ENCODE assay signal across 8 cellular contexts in the genomic region with DNA sequence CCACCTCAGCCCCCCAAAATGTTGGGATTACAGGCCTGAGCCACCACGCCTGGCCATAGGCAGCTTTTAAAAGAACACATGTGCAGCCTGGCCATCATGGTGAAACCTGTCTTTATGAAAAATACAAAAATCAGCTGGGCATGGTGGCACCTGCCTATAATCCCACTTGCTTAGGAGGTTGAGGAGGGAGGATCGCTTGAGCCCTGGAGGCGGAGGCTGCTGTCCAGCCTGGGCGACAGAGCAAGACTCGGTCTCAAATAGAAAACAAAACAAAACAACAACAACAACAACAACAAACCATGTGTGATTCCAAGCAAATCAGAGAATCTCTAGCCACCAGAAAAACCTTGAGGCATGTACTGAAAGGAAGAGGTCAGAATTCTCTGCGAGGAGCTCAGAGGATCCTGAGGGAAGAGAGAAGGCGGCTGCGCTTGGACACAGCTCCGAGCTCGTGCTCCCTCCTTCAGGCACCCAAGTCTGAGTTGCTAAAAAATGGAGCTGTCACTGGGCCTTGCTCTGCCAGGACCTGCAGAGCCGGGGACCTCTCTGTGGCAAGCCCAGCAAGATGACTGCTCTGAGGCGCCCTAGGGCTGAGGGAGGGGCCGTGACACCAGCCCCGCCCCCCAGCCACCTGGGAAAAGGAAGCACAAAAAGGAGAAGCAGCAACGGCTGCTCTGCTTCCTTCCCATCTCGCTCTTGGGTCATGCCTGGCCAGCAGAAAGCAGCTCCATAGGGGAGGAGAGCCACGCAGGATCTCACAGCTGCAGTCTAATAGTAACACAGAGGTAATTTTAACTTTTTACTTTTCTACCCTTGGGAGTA. TPM values are rescaled to one million over a fixed set of nuclear protein-coding genes. Genes with fewer than 3 reads are reported as not detected.
DNase-seq lines count a peak whose midpoint lies in the region; ATAC-seq and TF ChIP-seq lines count a peak whose summit lies in the region.

A gene (plus strand): TSS at position 677 of the 822 bp plus-strand sequence. CDS start 1,941 bp downstream, outside the sequence.

- ATAC-seq in GM21786 (IDR thresholded peaks at IDR 0.05; ENCODE audit: unreplicated experiment) (peak; percentile 95), Right ventricle myocardium inferior (peak; percentile 43)

- H3K36me3 ChIP-seq in GM06990 (ENCODE audit: control insufficient read depth, insufficient read depth, low read length) (peaks cover 3% of the 10 kb centered on the region), MM.1S (replicated peaks; ENCODE audit: insufficient read depth, low read length) (no peaks in the 10 kb centered on the region), smooth muscle cell (ENCODE audit: low read depth) (no peaks in the 10 kb centered on the region)

- TF ChIP-seq CTCF in GM06990 (IDR thresholded peaks at IDR 0.05; ENCODE audit: insufficient read depth, low read length, poor library complexity, severe bottlenecking) (no peak), MM.1S (IDR thresholded peaks at IDR 0.05; ENCODE audit: low read length) (no peak), smooth muscle cell (IDR thresholded peaks at IDR 0.05; ENCODE audit: borderline replicate concordance, insufficient read depth, poor library complexity, severe bottlenecking) (no peak)

- H3K27me3 ChIP-seq in GM06990 (replicated peaks; ENCODE audit: control insufficient read depth, insufficient read depth, low read length) (no peaks in the 10 kb centered on the region), MM.1S (replicated peaks; ENCODE audit: insufficient read depth, low read length) (no peaks in the 10 kb centered on the region), smooth muscle cell (ENCODE audit: low read depth) (no peaks in the 10 kb centered on the region)

- H3K9me2 ChIP-seq in MM.1S (replicated peaks; ENCODE audit: insufficient read depth, low read length) = no peaks in the 10 kb centered on the region

- H3K27ac ChIP-seq in MM.1S (ENCODE audit: low read length) (no peak within 1 kb of the TSS), smooth muscle cell (ENCODE audit: low read depth) (no peak within 1 kb of the TSS)

- WGBS in smooth muscle cell (ENCODE audit: low lambda C conversion rate) = 60% methylated on average over 17 of the region's 17 CpGs

- H3F3A ChIP-seq in MM.1S (ENCODE audit: insufficient read depth, low read length) = no peaks in the 10 kb centered on the region
- H3F3A ChIP-seq in smooth muscle cell (ENCODE audit: low read depth) = no peaks in the 10 kb centered on the region

- H3K9ac ChIP-seq in MM.1S (ENCODE audit: low read length) (peak within 1 kb of the TSS; percentile 16; the same call in 1 of the 2 replicates), smooth muscle cell (ENCODE audit: low read depth) (no peak within 1 kb of the TSS)

- DNase-seq in GM06990 (ENCODE audit: extremely low read depth, insufficient read length) = peak; percentile 88
- DNase-seq in MM.1S = peak; percentile 30
- DNase-seq in activated CD8-positive, alpha-beta memory T cell treated with anti-CD3 and anti-CD28 coated beads for 4 hours (ENCODE audit: low read depth in 2 of 2) = peak; percentile 16 to 19
- DNase-seq in Right ventricle myocardium inferior (ENCODE audit: missing footprints) = peak; percentile 93
- no peak for DNase-seq in smooth muscle cell (lab: John Stamatoyannopoulos, UW; ENCODE audit: unreplicated experiment)
- no peak for DNase-seq in kidney glomerular epithelial cell (lab: John Stamatoyannopoulos, UW)
- DNase-seq in NCI-H1105 (lab: John Stamatoyannopoulos, UW) = no peak

- H3K4me2 ChIP-seq in MM.1S (ENCODE audit: low read depth, low read length) = peak within 1 kb of the TSS; percentile 49; the same call in 1 of the 2 replicates
- no peak within 1 kb of the TSS for H3K4me2 ChIP-seq in smooth muscle cell

- intact Hi-C loops in Right ventricle myocardium inferior (cut with DNase I) = no loop called here

- no peaks in the 10 kb centered on the region for H3K9me3 ChIP-seq in MM.1S (replicated peaks; ENCODE audit: insufficient read depth, low read length)
- H3K9me3 ChIP-seq in smooth muscle cell (replicated peaks; ENCODE audit: low read depth) = no peaks in the 10 kb centered on the region

- H4K20me1 ChIP-seq in MM.1S (ENCODE audit: insufficient read depth, low read length) (no peaks in the 10 kb centered on the region), smooth muscle cell (ENCODE audit: low read depth) (no peaks in the 10 kb centered on the region)

- H3K79me2 ChIP-seq in MM.1S (ENCODE audit: low read length) (no peaks in the 10 kb centered on the region), smooth muscle cell (ENCODE audit: low read depth) (no peaks in the 10 kb centered on the region)

- H3K4me3 ChIP-seq in GM06990 (replicated peaks; ENCODE audit: low read depth, low read length) (peak within 1 kb of the TSS; percentile 74), MM.1S (ENCODE audit: low read length) (peak within 1 kb of the TSS; percentile 53), smooth muscle cell (no peak within 1 kb of the TSS)

- H2AFZ ChIP-seq in MM.1S (ENCODE audit: low read length) (peak within 1 kb of the TSS; percentile 80), smooth muscle cell (ENCODE audit: low read depth) (peak within 1 kb of the TSS; percentile 1)

- H3K4me1 ChIP-seq in MM.1S (ENCODE audit: low read length) (no peaks in the 10 kb centered on the region), smooth muscle cell (ENCODE audit: low read depth) (peaks cover 8% of the 10 kb centered on the region)

RNA-seq across cellular contexts. Expression of the gene that starts here (rescaled TPM):
- 0.57 TPM for total RNA-seq in Right ventricle myocardium inferior
- 0.13 TPM in 1 of 2 replicates, not detected in the other for total RNA-seq in smooth muscle cell
- polyA plus RNA-seq in smooth muscle cell = 0.17 TPM in 1 of 2 replicates, not detected in the other

Comparison
In these comparisons a context has a peak if more than half of its experiments do, and no peak if none do; other contexts are left out.
1. Peak in DNase-seq and ATAC-seq in Right ventricle myocardium inferior; RNA of the gene not detected or under 1 TPM.
2. DNase-seq: peak in GM06990 (single experiment), MM.1S (single experiment) and activated CD8-positive, alpha-beta memory T cell treated with anti-CD3 and anti-CD28 coated beads for 4 hours (2 of 2); none in smooth muscle cell (single experiment), kidney glomerular epithelial cell (single experiment) and NCI-H1105 (single experiment).